In genomic region chr12:82685721-82686222, GRCh38 we compare ENCODE assay signal across 8 cellular contexts. TPM values are rescaled to one million over a fixed set of nuclear protein-coding genes. Genes with fewer than 3 reads are reported as not detected.
A peak's percentile ranks its signal among the peaks of the same experiment; 100 is the strongest.
DNase-seq lines count a peak whose midpoint lies in the region; ATAC-seq and TF ChIP-seq lines count a peak whose summit lies in the region.

No MANE protein-coding gene starts in this region.

- peak overlapping the region; percentile 99 for H2AFZ ChIP-seq in GM23338

- peak; percentile 73 for ATAC-seq in GM23338
- peak; percentile 63 to 69 for ATAC-seq in naive B cell (ENCODE audit: low read depth in 2 of 2)
- peak; percentile 79 for ATAC-seq in stimulated activated effector memory CD8-positive, alpha-beta T cell treated with anti-CD3 and anti-CD28 coated beads, Interleukin-12 subunit alpha, Interleukin-12 subunit beta, amount 100 ng/mL, for 72 hours

- DNase-seq in Daoy (ENCODE audit: low read depth) (peak; percentile 87), GM23338 (ENCODE audit: low spot score) (peak; percentile 98), Kasumi-1 (lab: John Stamatoyannopoulos, UW) (peak; percentile 91 to 92), Peyer's patch (peak; percentile 95 to 98 (median 95)), fibroblast of gingiva (ENCODE audit: low read depth) (peak; percentile 95), naive B cell (peak; percentile 83)
- peak; percentile 82 for DNase-seq in activated T-helper 1 cell treated with anti-CD3 and anti-CD28 coated beads, Interleukin-12 subunit alpha, Interleukin-12 subunit beta, Interleukin-2, Interleukin-4 antibody, amounts not matched to agents 30 ng/mL and 10 ng/mL and 1 ng/mL, durations not matched to agents 14 hours and 24 hours and 36 hours (ENCODE audit: low spot score)
- DNase-seq in stimulated activated effector memory CD8-positive, alpha-beta T cell treated with anti-CD3 and anti-CD28 coated beads, Interleukin-12 subunit alpha, Interleukin-12 subunit beta, amount 100 ng/mL, for 72 hours (ENCODE audit: low spot score in 2 of 2): peak; percentile 84 to 91

- H3K4me3 Mint-ChIP-seq in GM23338 (peak overlapping the region; percentile 88), naive B cell (peak overlapping the region; percentile 89 to 98 (median 94))
- H3K4me3 Mint-ChIP-seq in activated T-helper 1 cell treated with anti-CD3 and anti-CD28 coated beads, Interleukin-12 subunit alpha, Interleukin-12 subunit beta, Interleukin-2, Interleukin-4 antibody, amounts not matched to agents 30 ng/mL and 10 ng/mL and 1 ng/mL, durations not matched to agents 14 hours and 24 hours and 36 hours: peak overlapping the region; percentile 92
- peak overlapping the region; percentile 87 for H3K4me3 Mint-ChIP-seq in stimulated activated effector memory CD8-positive, alpha-beta T cell treated with anti-CD3 and anti-CD28 coated beads, Interleukin-12 subunit alpha, Interleukin-12 subunit beta, amount 100 ng/mL, for 72 hours

- intact Hi-C loops in activated T-helper 1 cell treated with anti-CD3 and anti-CD28 coated beads, Interleukin-12 subunit alpha, Interleukin-12 subunit beta, Interleukin-2, Interleukin-4 antibody, amounts not matched to agents 30 ng/mL and 10 ng/mL and 1 ng/mL, durations not matched to agents 14 hours and 24 hours and 36 hours (cut with micrococcal nuclease): loop anchor here (1.0 to 10.0 kb wide), 6 partner anchors 38 to 1138 kb away; no protein-coding TSS in a partner anchor

- H4K20me1 ChIP-seq in GM23338 (replicated peaks; ENCODE audit: insufficient read depth): peaks cover 11% of the 10 kb centered on the region; the same call in 1 of the 2 replicates

- TF ChIP-seq CTCF in GM23338 (conservative IDR thresholded peaks at IDR 0.05; ENCODE audit: low read depth in 2 of 2) (peak; percentile 78 to 97), Peyer's patch (IDR thresholded peaks at IDR 0.05) (peak; percentile 62 to 96 (median 88))

- H3K27ac ChIP-seq in GM23338 (ENCODE audit: low read depth) (no peak overlapping the region), Peyer's patch (peak overlapping the region; percentile 81 to 94 (median 85))

- H3K4me1 ChIP-seq in GM23338 (ENCODE audit: insufficient read depth): peaks cover 15% of the 10 kb centered on the region; the same call in 1 of the 2 replicates
- peaks cover 0 to 4% (median 0%) of the 10 kb centered on the region in 4 donors for H3K4me1 ChIP-seq in Peyer's patch

- H3K79me2 ChIP-seq in GM23338 (replicated peaks; ENCODE audit: insufficient read depth): peaks cover 7% of the 10 kb centered on the region; the same call in 1 of the 2 replicates

- TF ChIP-seq POLR2A in Peyer's patch (IDR thresholded peaks at IDR 0.05): no peak

- H3K4me1 Mint-ChIP-seq in GM23338 (peaks cover 28% of the 10 kb centered on the region), naive B cell (peaks cover 18 to 24% (median 20%) of the 10 kb centered on the region in 3 donors)
- peaks cover 39% of the 10 kb centered on the region for H3K4me1 Mint-ChIP-seq in activated T-helper 1 cell treated with anti-CD3 and anti-CD28 coated beads, Interleukin-12 subunit alpha, Interleukin-12 subunit beta, Interleukin-2, Interleukin-4 antibody, amounts not matched to agents 30 ng/mL and 10 ng/mL and 1 ng/mL, durations not matched to agents 14 hours and 24 hours and 36 hours (ENCODE audit: low read depth)
- peaks cover 28% of the 10 kb centered on the region for H3K4me1 Mint-ChIP-seq in stimulated activated effector memory CD8-positive, alpha-beta T cell treated with anti-CD3 and anti-CD28 coated beads, Interleukin-12 subunit alpha, Interleukin-12 subunit beta, amount 100 ng/mL, for 72 hours

- H3F3A ChIP-seq in GM23338 (replicated peaks; ENCODE audit: low read depth): no peaks in the 10 kb centered on the region; the same call in 1 of the 2 replicates

- H3K27ac Mint-ChIP-seq in GM23338 (no peak overlapping the region), naive B cell (peak overlapping the region; percentile 15 to 95 (median 85))
- peak overlapping the region; percentile 92 for H3K27ac Mint-ChIP-seq in activated T-helper 1 cell treated with anti-CD3 and anti-CD28 coated beads, Interleukin-12 subunit alpha, Interleukin-12 subunit beta, Interleukin-2, Interleukin-4 antibody, amounts not matched to agents 30 ng/mL and 10 ng/mL and 1 ng/mL, durations not matched to agents 14 hours and 24 hours and 36 hours
- peak overlapping the region; percentile 68 for H3K27ac Mint-ChIP-seq in stimulated activated effector memory CD8-positive, alpha-beta T cell treated with anti-CD3 and anti-CD28 coated beads, Interleukin-12 subunit alpha, Interleukin-12 subunit beta, amount 100 ng/mL, for 72 hours

- H3K27me3 ChIP-seq in GM23338 (ENCODE audit: insufficient read depth) (peaks cover 16% of the 10 kb centered on the region), Peyer's patch (no peaks in the 10 kb centered on the region)

- H3K36me3 Mint-ChIP-seq in GM23338 (ENCODE audit: low read depth) (no peaks in the 10 kb centered on the region), naive B cell (no peaks in the 10 kb centered on the region)
- peaks cover 6% of the 10 kb centered on the region for H3K36me3 Mint-ChIP-seq in activated T-helper 1 cell treated with anti-CD3 and anti-CD28 coated beads, Interleukin-12 subunit alpha, Interleukin-12 subunit beta, Interleukin-2, Interleukin-4 antibody, amounts not matched to agents 30 ng/mL and 10 ng/mL and 1 ng/mL, durations not matched to agents 14 hours and 24 hours and 36 hours (ENCODE audit: low read depth)
- H3K36me3 Mint-ChIP-seq in stimulated activated effector memory CD8-positive, alpha-beta T cell treated with anti-CD3 and anti-CD28 coated beads, Interleukin-12 subunit alpha, Interleukin-12 subunit beta, amount 100 ng/mL, for 72 hours: no peaks in the 10 kb centered on the region

- no peaks in the 10 kb centered on the region for H3K9me2 ChIP-seq in GM23338 (ENCODE audit: insufficient read depth)

- H3K36me3 ChIP-seq in GM23338 (ENCODE audit: insufficient read depth) (no peaks in the 10 kb centered on the region), Peyer's patch (no peaks in the 10 kb centered on the region)

- peak overlapping the region; percentile 91 for H3K4me3 ChIP-seq in GM23338
- H3K4me3 ChIP-seq in Peyer's patch: peak overlapping the region; percentile 55 to 74 (median 62)

- H3K9me3 Mint-ChIP-seq in GM23338 (no peaks in the 10 kb centered on the region), naive B cell (no peaks in the 10 kb centered on the region)
- no peaks in the 10 kb centered on the region for H3K9me3 Mint-ChIP-seq in activated T-helper 1 cell treated with anti-CD3 and anti-CD28 coated beads, Interleukin-12 subunit alpha, Interleukin-12 subunit beta, Interleukin-2, Interleukin-4 antibody, amounts not matched to agents 30 ng/mL and 10 ng/mL and 1 ng/mL, durations not matched to agents 14 hours and 24 hours and 36 hours
- H3K9me3 Mint-ChIP-seq in stimulated activated effector memory CD8-positive, alpha-beta T cell treated with anti-CD3 and anti-CD28 coated beads, Interleukin-12 subunit alpha, Interleukin-12 subunit beta, amount 100 ng/mL, for 72 hours: no peaks in the 10 kb centered on the region

- H3K4me2 ChIP-seq in GM23338: peak overlapping the region; percentile 93

- H3K27me3 Mint-ChIP-seq in GM23338 (ENCODE audit: insufficient read depth, low read depth, poor library complexity) (peaks cover 18% of the 10 kb centered on the region), naive B cell (peaks cover 7 to 12% (median 7%) of the 10 kb centered on the region in 3 donors)
- H3K27me3 Mint-ChIP-seq in activated T-helper 1 cell treated with anti-CD3 and anti-CD28 coated beads, Interleukin-12 subunit alpha, Interleukin-12 subunit beta, Interleukin-2, Interleukin-4 antibody, amounts not matched to agents 30 ng/mL and 10 ng/mL and 1 ng/mL, durations not matched to agents 14 hours and 24 hours and 36 hours (ENCODE audit: insufficient read depth): peaks cover 10% of the 10 kb centered on the region

- H3K9me3 ChIP-seq in Peyer's patch: no peaks in the 10 kb centered on the region

TF ChIP-seq in GM23338, 12 proteins besides CTCF, POLR2A, EP300 and RAD21 (continues in another document):
- TF ChIP-seq EZH2 (IDR thresholded peaks at IDR 0.05; ENCODE audit: low read depth, unreplicated experiment) (no peak), STAT1 (IDR thresholded peaks at IDR 0.05; ENCODE audit: unreplicated experiment) (no peak), NANOG (IDR thresholded peaks at IDR 0.05; ENCODE audit: borderline replicate concordance) (no peak), EZH2phosphoT487 (IDR thresholded peaks at IDR 0.05; ENCODE audit: unreplicated experiment) (no peak), JUNB (IDR thresholded peaks at IDR 0.05; ENCODE audit: unreplicated experiment) (no peak), CREB1 (CRISPR knock-in tag; IDR thresholded peaks at IDR 0.05; ENCODE audit: low read depth) (no peak)

RNA-seq across cellular contexts. Expression of gene TMTC2, which starts 0.9 kb away (rescaled TPM):
- 1.0 and 1.3 TPM in 2 replicates for total RNA-seq in Daoy (2014; rRNA removed; shearing (Covaris generic))
- total RNA-seq in GM23338 (2014; rRNA removed; shearing (Covaris generic)): 6.5 and 7.8 TPM in 2 replicates
- polyA plus RNA-seq in GM23338 (2016; fragmentation: Nextera tagmentation; extraction: Ambion mirVana): 0.57 and 0.83 TPM in 2 replicates
- total RNA-seq in Peyer's patch: 10 to 100 TPM in 1 of 4 donors, 1 to 10 TPM in 3; 7.0 to 19.8 (median 8.5) TPM
- 2.6 and 3.0 TPM in 2 replicates for total RNA-seq in activated T-helper 1 cell treated with anti-CD3 and anti-CD28 coated beads, Interleukin-12 subunit alpha, Interleukin-12 subunit beta, Interleukin-2, Interleukin-4 antibody, amounts not matched to agents 30 ng/mL and 10 ng/mL and 1 ng/mL, durations not matched to agents 14 hours and 24 hours and 36 hours
- polyA plus RNA-seq in naive B cell (ENCODE audit: low read depth in 6 of 6): under 1 TPM in 3 of 6 donors, not detected in 3; 0.13 to 0.49 (median 0.17) TPM
